8 cellular contexts compared by ENCODE assay signal in the genomic region with DNA sequence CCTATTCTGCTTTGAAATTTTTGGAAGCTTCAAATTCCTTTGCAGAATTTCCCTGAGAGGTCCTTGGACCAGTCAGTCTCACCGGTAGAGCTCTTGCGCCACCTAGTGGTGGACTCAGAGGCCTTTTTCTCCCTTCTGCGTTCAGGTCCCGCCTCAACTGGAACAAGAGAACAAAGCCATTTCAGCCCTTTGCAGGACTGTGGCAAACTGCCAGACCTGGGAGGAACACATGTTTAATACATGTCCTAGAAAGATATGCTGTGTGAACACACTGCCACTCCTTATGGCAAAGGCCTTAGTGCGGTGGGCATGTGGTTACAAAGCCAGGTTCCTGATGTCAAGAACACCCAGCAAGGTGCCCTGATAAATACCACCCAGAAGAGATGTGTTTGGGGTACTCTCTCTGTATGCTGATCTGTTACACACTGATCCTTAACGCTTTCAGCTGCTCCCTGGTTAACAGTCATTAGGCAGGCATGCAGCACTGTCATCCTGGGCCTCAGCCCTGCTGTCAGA.
DNase-seq lines count a peak whose midpoint lies in the region; ATAC-seq and TF ChIP-seq lines count a peak whose summit lies in the region.

No MANE protein-coding gene starts in this region.

- TF ChIP-seq EP300 in transverse colon (IDR thresholded peaks at IDR 0.05; ENCODE audit: low read depth): no peak

- no peaks in the 10 kb centered on the region for H3K36me3 ChIP-seq in Karpas-422 (ENCODE audit: insufficient read depth, low read length)
- H3K36me3 ChIP-seq in transverse colon: no peaks in the 10 kb centered on the region

- H4K20me1 ChIP-seq in Karpas-422 (ENCODE audit: insufficient read depth, low read depth, low read length): no peaks in the 10 kb centered on the region

- H3K27me3 ChIP-seq in Karpas-422 (ENCODE audit: low read length): no peaks in the 10 kb centered on the region
- H3K27me3 ChIP-seq in transverse colon: no peaks in the 10 kb centered on the region

- no peak overlapping the region for H3K4me2 ChIP-seq in Karpas-422 (ENCODE audit: low read depth, low read length, poor library complexity, severe bottlenecking)

- peak; percentile 94 for TF ChIP-seq CTCF in fibroblast of villous mesenchyme (IDR thresholded peaks at IDR 0.05; ENCODE audit: insufficient read depth, low read depth, low read length)
- peak; percentile 90 for TF ChIP-seq CTCF in osteocyte (IDR thresholded peaks at IDR 0.05)
- TF ChIP-seq CTCF in transverse colon (IDR thresholded peaks at IDR 0.05): peak; percentile 80 to 96 (median 90)

- no peaks in the 10 kb centered on the region for H3K4me1 ChIP-seq in Karpas-422 (ENCODE audit: low read length)
- no peaks in the 10 kb centered on the region for H3K4me1 ChIP-seq in transverse colon

- H3K9ac ChIP-seq in Karpas-422 (ENCODE audit: low read length): no peak overlapping the region

- no peaks in the 10 kb centered on the region for H3K9me3 ChIP-seq in Karpas-422 (ENCODE audit: low read length)
- H3K9me3 ChIP-seq in transverse colon: no peaks in the 10 kb centered on the region

- H3K79me2 ChIP-seq in Karpas-422 (ENCODE audit: low read length): no peaks in the 10 kb centered on the region

- peaks cover 9% of the 10 kb centered on the region for H3K27me3 Mint-ChIP-seq in activated T-helper 17 cell treated with anti-CD3 and anti-CD28 coated beads, Interleukin-2, amount 50 U/mL, for 72 hours
- peaks cover 65% of the 10 kb centered on the region for H3K27me3 Mint-ChIP-seq in osteocyte (ENCODE audit: unreplicated experiment)

- H3K27ac Mint-ChIP-seq in activated T-helper 17 cell treated with anti-CD3 and anti-CD28 coated beads, Interleukin-2, amount 50 U/mL, for 72 hours: no peak overlapping the region
- no peak overlapping the region for H3K27ac Mint-ChIP-seq in osteocyte (ENCODE audit: unreplicated experiment)

- H2AFZ ChIP-seq in Karpas-422 (ENCODE audit: low read length): no peak overlapping the region

- in situ Hi-C loops in transverse colon (cut with MboI; ENCODE audit: low pct_ligation_motif_present in 1 of 4, low pct_unique_long_range_greater_than_20kb in 1 of 4, low sequenced_read_pairs in 3 of 4): loop anchor here (10.0 to 25.0 kb wide), 6 partner anchors 165 to 860 kb away; a partner anchor contains a TSS

- no peaks in the 10 kb centered on the region for H3K36me3 Mint-ChIP-seq in activated T-helper 17 cell treated with anti-CD3 and anti-CD28 coated beads, Interleukin-2, amount 50 U/mL, for 72 hours (ENCODE audit: low read depth)
- H3K36me3 Mint-ChIP-seq in osteocyte (ENCODE audit: unreplicated experiment): no peaks in the 10 kb centered on the region

- peak; percentile 64 for ATAC-seq in GM21423 (IDR thresholded peaks at IDR 0.05; ENCODE audit: unreplicated experiment)
- ATAC-seq in activated T-helper 17 cell treated with anti-CD3 and anti-CD28 coated beads, Interleukin-2, amount 50 U/mL, for 72 hours (replicated peaks): peak; percentile 74

- DNase-seq in DMS 273 (lab: John Stamatoyannopoulos, UW; ENCODE audit: unreplicated experiment) (peak; percentile 93), Karpas-422 (peak; percentile 91), RPMI8226 (peak; percentile 72), fibroblast of villous mesenchyme (ENCODE audit: low read depth) (peak; percentile 78), osteocyte (ENCODE audit: extremely low spot score, unreplicated experiment) (peak; percentile 88), transverse colon (peak; percentile 86)

- H3K4me3 Mint-ChIP-seq in activated T-helper 17 cell treated with anti-CD3 and anti-CD28 coated beads, Interleukin-2, amount 50 U/mL, for 72 hours: no peak overlapping the region
- no peak overlapping the region for H3K4me3 Mint-ChIP-seq in osteocyte (ENCODE audit: unreplicated experiment)

- H3K27ac ChIP-seq in Karpas-422 (ENCODE audit: low read length) (no peak overlapping the region), transverse colon (no peak overlapping the region)

- H3K4me3 ChIP-seq in Karpas-422 (ENCODE audit: low read length): no peak overlapping the region
- no peak overlapping the region for H3K4me3 ChIP-seq in fibroblast of villous mesenchyme (ENCODE audit: low read depth, low read length)
- H3K4me3 ChIP-seq in transverse colon: no peak overlapping the region

- 0 to 16% methylated on average over 1 to 6 of the region's 6 CpGs for WGBS in transverse colon (ENCODE audit: low coverage in 1 of 2), 2 donors

- no peaks in the 10 kb centered on the region for H3K9me2 ChIP-seq in Karpas-422 (replicated peaks; ENCODE audit: insufficient read depth, low read length)

- H3K9me3 Mint-ChIP-seq in activated T-helper 17 cell treated with anti-CD3 and anti-CD28 coated beads, Interleukin-2, amount 50 U/mL, for 72 hours: no peaks in the 10 kb centered on the region
- H3K9me3 Mint-ChIP-seq in osteocyte (ENCODE audit: unreplicated experiment): no peaks in the 10 kb centered on the region

- H3K4me1 Mint-ChIP-seq in activated T-helper 17 cell treated with anti-CD3 and anti-CD28 coated beads, Interleukin-2, amount 50 U/mL, for 72 hours: no peaks in the 10 kb centered on the region
- H3K4me1 Mint-ChIP-seq in osteocyte (ENCODE audit: unreplicated experiment): no peaks in the 10 kb centered on the region

- TF ChIP-seq POLR2A in transverse colon (IDR thresholded peaks at IDR 0.05): no peak

- intact Hi-C loops in transverse colon (cut with DNase I; ENCODE audit: low total_unique reads): loop anchor here (5.0 kb wide), 1 partner anchor 330 kb away; no protein-coding TSS in a partner anchor
